ENCODE assay signal across 16 cellular contexts in the genomic region with DNA sequence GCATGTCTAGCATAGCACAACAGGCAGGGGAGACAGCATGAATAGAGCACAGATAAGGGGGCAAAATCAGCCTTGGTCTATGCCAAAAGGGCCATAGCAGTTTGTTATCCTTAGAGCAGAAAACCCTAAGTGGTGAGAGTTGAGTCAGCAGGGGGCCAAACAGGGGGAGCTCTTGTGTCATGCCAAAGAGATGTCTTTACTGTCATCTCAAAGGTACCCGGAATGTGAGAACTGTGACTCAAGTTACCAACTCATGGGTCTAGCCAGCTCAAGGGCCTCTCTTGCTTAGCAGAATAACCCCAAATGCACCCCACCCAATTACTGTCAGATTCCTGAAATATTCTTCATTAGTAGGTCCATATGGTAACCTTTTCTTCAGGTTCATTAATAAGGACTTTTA. TPM values are rescaled to one million over a fixed set of nuclear protein-coding genes. Genes with fewer than 3 reads are reported as not detected.
DNase-seq lines count a peak whose midpoint lies in the region; ATAC-seq and TF ChIP-seq lines count a peak whose summit lies in the region.
"Had no signal": no experiment of that assay in that cellular context is flagged by ENCODE, and none has a peak within 500 bp of the region (broad histone marks: within the 10 kb centered on the region; RNA-seq: fewer than 3 reads in every experiment).

No MANE protein-coding gene starts in this region.

- POLR2A ChIA-PET in PC-9 (lab: Charles Lee; ENCODE audit: unreplicated experiment), result no interaction called here

- H3K36me3 ChIP-seq in trophoblast cell (ENCODE audit: control insufficient read depth in 1 of 2, insufficient read depth in 2 of 2, low read length in 2 of 2) (no peaks in the 10 kb centered on the region), PC-9 (ENCODE audit: low read depth) (no peaks in the 10 kb centered on the region)
- H3K36me3 ChIP-seq: thoracic aorta had no signal

- TF ChIP-seq CTCF in HFFc6 (IDR thresholded peaks at IDR 0.05) (peak; percentile 56), PC-9 (conservative IDR thresholded peaks at IDR 0.05) (no peak)

- H3K9ac ChIP-seq in trophoblast cell (ENCODE audit: low read length), result peak overlapping the region; percentile 44

- no peak overlapping the region for H2AFZ ChIP-seq in trophoblast cell (ENCODE audit: insufficient read depth, low read length, poor library complexity)
- no peak overlapping the region for H2AFZ ChIP-seq in PC-9

- H3K4me2 ChIP-seq in trophoblast cell (ENCODE audit: low read length), result no peak overlapping the region
- H3K4me2 ChIP-seq in PC-9, result no peak overlapping the region

- H3K4me3 ChIP-seq in trophoblast cell (ENCODE audit: low read depth, low read length), result no peak overlapping the region
- H3K4me3 ChIP-seq in PC-9, result no peak overlapping the region
- H3K4me3 ChIP-seq: thoracic aorta had no signal

- H2BK120ac ChIP-seq in trophoblast cell (ENCODE audit: insufficient read depth, low read length, poor library complexity), result no peak overlapping the region

- no peak overlapping the region for H3K18ac ChIP-seq in trophoblast cell (ENCODE audit: low read length)

- H3K9me3 ChIP-seq in trophoblast cell (ENCODE audit: insufficient read depth, low read depth, low read length) (no peaks in the 10 kb centered on the region), PC-9 (ENCODE audit: insufficient read depth, low read depth) (no peaks in the 10 kb centered on the region)
- H3K9me3 ChIP-seq: thoracic aorta had no signal

- WGBS in trophoblast cell (ENCODE audit: extremely low coverage, insufficient coverage, insufficient read length), result no CpG with 5 or more reads among the region's 1 CpG

- ATAC-seq in activated T-cell treated with anti-CD3 and anti-CD28 coated beads, Interleukin-2, amount 50 U/mL, for 4 hours, result peak; percentile 76 to 79
- no peak for ATAC-seq in GM19452 (IDR thresholded peaks at IDR 0.05; ENCODE audit: unreplicated experiment)
- ATAC-seq: effector memory CD8-positive, alpha-beta T cell had no signal

- H3K27ac ChIP-seq in trophoblast cell (ENCODE audit: low read depth, low read length) (no peak overlapping the region), PC-9 (no peak overlapping the region)
- H3K27ac ChIP-seq: thoracic aorta had no signal

- H4K91ac ChIP-seq in trophoblast cell (ENCODE audit: low read depth, low read length), result no peak overlapping the region

- peaks cover 2% of the 10 kb centered on the region for H3K27me3 Mint-ChIP-seq in HFFc6 (ENCODE audit: insufficient read depth)
- H3K27me3 Mint-ChIP-seq in activated T-cell treated with anti-CD3 and anti-CD28 coated beads, Interleukin-2, amount 50 U/mL, for 4 hours (ENCODE audit: low read depth), result peaks cover 9% of the 10 kb centered on the region

- H3K9me3 Mint-ChIP-seq in HFFc6, result no peaks in the 10 kb centered on the region
- no peaks in the 10 kb centered on the region for H3K9me3 Mint-ChIP-seq in activated T-cell treated with anti-CD3 and anti-CD28 coated beads, Interleukin-2, amount 50 U/mL, for 4 hours
- H3K9me3 Mint-ChIP-seq: effector memory CD8-positive, alpha-beta T cell; memory B cell had no signal

- H3F3A ChIP-seq in PC-9 (ENCODE audit: insufficient read depth, low read depth), result no peaks in the 10 kb centered on the region

- H3K36me3 Mint-ChIP-seq in HFFc6 (ENCODE audit: low read depth), result peaks cover 27% of the 10 kb centered on the region
- no peaks in the 10 kb centered on the region for H3K36me3 Mint-ChIP-seq in activated T-cell treated with anti-CD3 and anti-CD28 coated beads, Interleukin-2, amount 50 U/mL, for 4 hours (ENCODE audit: insufficient read depth)
- H3K36me3 Mint-ChIP-seq: memory B cell had no signal

- H3K14ac ChIP-seq in trophoblast cell (ENCODE audit: low read length), result no peak overlapping the region

- no peak overlapping the region for H2AK5ac ChIP-seq in trophoblast cell (ENCODE audit: low read length)

- no peak overlapping the region for H3K27ac Mint-ChIP-seq in HFFc6
- H3K27ac Mint-ChIP-seq: effector memory CD8-positive, alpha-beta T cell; memory B cell had no signal

- H4K8ac ChIP-seq in trophoblast cell (ENCODE audit: low read depth, low read length), result no peak overlapping the region

- H3K9me2 ChIP-seq in PC-9 (ENCODE audit: insufficient read depth), result no peaks in the 10 kb centered on the region

- no peak overlapping the region for H3K4ac ChIP-seq in trophoblast cell (ENCODE audit: low read depth, low read length)

- no peaks in the 10 kb centered on the region for H3K79me1 ChIP-seq in trophoblast cell (ENCODE audit: low read length)

- H3K4me3 Mint-ChIP-seq in HFFc6, result no peak overlapping the region
- H3K4me3 Mint-ChIP-seq in activated T-cell treated with anti-CD3 and anti-CD28 coated beads, Interleukin-2, amount 50 U/mL, for 4 hours, result no peak overlapping the region
- H3K4me3 Mint-ChIP-seq: effector memory CD8-positive, alpha-beta T cell; memory B cell had no signal

- no TSS peak for BruUV-seq in PC-9 (replicated peaks; lab: Mats Ljungman, UMichigan)

- no peaks in the 10 kb centered on the region for H3K27me3 ChIP-seq in trophoblast cell (ENCODE audit: insufficient read depth, low read length)
- H3K27me3 ChIP-seq in PC-9 (ENCODE audit: insufficient read depth, low read depth), result no peaks in the 10 kb centered on the region

- intact Hi-C loops in PC-9 (cut with micrococcal nuclease; ENCODE audit: unreplicated experiment), result no loop called here

- peak; percentile 60 for DNase-seq in GM03348 (ENCODE audit: low spot score)
- peak; percentile 89 for DNase-seq in HFFc6
- DNase-seq in activated T-cell treated with anti-CD3 and anti-CD28 coated beads, Interleukin-2, amount 50 U/mL, for 4 hours, result no peak
- DNase-seq in trophoblast cell, result no peak
- no peak for DNase-seq in PC-9
- no peak for DNase-seq in NCI-H1694 (lab: John Stamatoyannopoulos, UW)
- no peak for DNase-seq in effector CD8-positive, alpha-beta T cell (lab: John Stamatoyannopoulos, UW)
- DNase-seq: activated CD4-positive, CD25-positive, alpha-beta regulatory T cell; amygdala; effector memory CD8-positive, alpha-beta T cell; hypothalamus; NCI-H446; SHP77 treated with DMSO at 0.1 percent for 48 hours had no signal

- H2BK5ac ChIP-seq in trophoblast cell (ENCODE audit: low read depth, low read length, poor library complexity), result no peak overlapping the region

- H3K4me1 Mint-ChIP-seq in HFFc6 (ENCODE audit: low read depth), result peaks cover 34% of the 10 kb centered on the region
- H3K4me1 Mint-ChIP-seq in activated T-cell treated with anti-CD3 and anti-CD28 coated beads, Interleukin-2, amount 50 U/mL, for 4 hours (ENCODE audit: low read depth), result no peaks in the 10 kb centered on the region
- H3K4me1 Mint-ChIP-seq: memory B cell had no signal

- H3K79me2 ChIP-seq in trophoblast cell (ENCODE audit: control insufficient read depth, insufficient read depth, low read length, poor library complexity) (no peaks in the 10 kb centered on the region), PC-9 (ENCODE audit: low read depth) (no peaks in the 10 kb centered on the region)

- H3K4me1 ChIP-seq in trophoblast cell (ENCODE audit: control insufficient read depth in 1 of 2, insufficient read depth in 2 of 2, low read length in 2 of 2) (no peaks in the 10 kb centered on the region), PC-9 (replicated peaks; ENCODE audit: insufficient read depth) (no peaks in the 10 kb centered on the region)

- no peak overlapping the region for H3K23ac ChIP-seq in trophoblast cell (ENCODE audit: low read length)

- CTCF ChIA-PET in PC-9 (lab: Charles Lee), result interaction anchor here (0.9 kb wide), 1 partner anchor 862 kb away, joined by 3 read pairs; no protein-coding TSS in a partner anchor

- H4K20me1 ChIP-seq in PC-9 (ENCODE audit: insufficient read depth), result no peaks in the 10 kb centered on the region

- H4K12ac ChIP-seq in trophoblast cell (ENCODE audit: low read depth, low read length), result no peak overlapping the region

- H2BK12ac ChIP-seq in trophoblast cell (ENCODE audit: low read length), result no peak overlapping the region

RNA-seq across cellular contexts. Expression of a gene that starts 45.9 kb away (rescaled TPM):
- 100 to 1,000 TPM; 186 to 207 (median 193) TPM for total RNA-seq in HFFc6 (2021; fragmentation: NEBNext Ultra II Directional; extraction: Animal tissue kit (Norgen Biotek cat#: 25700))
- 100 to 1,000 TPM; 131 to 139 (median 137) TPM for total RNA-seq in activated T-cell treated with anti-CD3 and anti-CD28 coated beads, Interleukin-2, amount 50 U/mL, for 4 hours
- polyA plus RNA-seq in trophoblast cell (2013), result 109 and 113 TPM in 2 replicates
- 217 and 219 TPM in 2 replicates for total RNA-seq in PC-9 (2021)

Comparison
In these comparisons a context has a peak if more than half of its experiments do, and no peak if none do; other contexts are left out.
1. DNase-seq: peak in GM03348 (single experiment) and HFFc6 (single experiment); none in activated T-cell treated with anti-CD3 and anti-CD28 coated beads, Interleukin-2, amount 50 U/mL, for 4 hours (single experiment), trophoblast cell (0 of 2), PC-9 (0 of 2), NCI-H1694 (single experiment) and effector CD8-positive, alpha-beta T cell (single experiment).